ENCODE assay signal across 33 cellular contexts in genomic region chrX:52139545-52139895, GRCh38. TPM values are rescaled to one million over a fixed set of nuclear protein-coding genes. Genes with fewer than 3 reads are reported as not detected.
"Had no signal": no experiment of that assay in that cellular context is flagged by ENCODE, and none has a peak within 500 bp of the region (broad histone marks: within the 10 kb centered on the region; RNA-seq: fewer than 3 reads in every experiment).

No MANE protein-coding gene starts in this region.

- H3K9me3 ChIP-seq: adrenal gland, ascending aorta, body of pancreas, breast epithelium had no signal

- H3K4me1 ChIP-seq: adrenal gland, ascending aorta, body of pancreas, breast epithelium had no signal

- ATAC-seq: activated naive CD4-positive, alpha-beta T cell treated with anti-CD3 and anti-CD28 coated beads, Interleukin-2, amount 50 U/mL, for 72 hours; activated naive CD8-positive, alpha-beta T cell treated with anti-CD3 and anti-CD28 coated beads, Interleukin-2, amount 50 U/mL, for 24 hours; activated T-cell treated with anti-CD3 and anti-CD28 coated beads, Interleukin-2, amount 50 U/mL, for 4 hours; activated T-cell treated with anti-CD3 and anti-CD28 coated beads, Interleukin-2, amount 50 U/mL, for 72 hours; activated T-helper 17 cell treated with anti-CD3 and anti-CD28 coated beads, Interleukin-2, amount 50 U/mL, for 72 hours; body of pancreas had no signal

- H3K27me3 ChIP-seq: ascending aorta, body of pancreas, brain microvascular endothelial cell, cardiac muscle cell had no signal

- H3K36me3 ChIP-seq: adrenal gland, ascending aorta, brain microvascular endothelial cell, breast epithelium, cardiac muscle cell had no signal

- H3K4me3 ChIP-seq: adrenal gland, ascending aorta, body of pancreas, breast epithelium, cardiac muscle cell had no signal

- DNase-seq: activated effector memory CD4-positive, alpha-beta T cell treated with anti-CD3 and anti-CD28 coated beads, Interleukin-2, amount 50 U/mL, for 16 hours; activated effector memory CD4-positive, alpha-beta T cell treated with Interleukin-2 at 50 U/mL for 16 hours; activated gamma-delta T cell; activated gamma-delta T cell treated with Interleukin-2 at 50 U/mL for 16 hours; activated naive CD4-positive, alpha-beta T cell; activated naive CD4-positive, alpha-beta T cell treated with anti-CD3 and anti-CD28 coated beads for 36 hours; activated naive CD4-positive, alpha-beta T cell treated with anti-CD3 and anti-CD28 coated beads, Interleukin-2, amount 10 ng/mL, durations not matched to agents 7 days and 5 days; activated naive CD4-positive, alpha-beta T cell treated with anti-CD3 and anti-CD28 coated beads, Interleukin-2, amount 50 U/mL, for 16 hours; activated naive CD4-positive, alpha-beta T cell treated with Interleukin-2 at 50 U/mL for 16 hours; activated naive CD8-positive, alpha-beta T cell treated with anti-CD3 and anti-CD28 coated beads for 36 hours; activated naive CD8-positive, alpha-beta T cell treated with anti-CD3 and anti-CD28 coated beads, Interleukin-2, amount 10 ng/mL, durations not matched to agents 7 days and 5 days; activated naive CD8-positive, alpha-beta T cell treated with anti-CD3 and anti-CD28 coated beads, Interleukin-2, amount 50 U/mL, for 24 hours; activated T-cell treated with anti-CD3 and anti-CD28 coated beads, Interleukin-2, amount 50 U/mL, for 1 hour; activated T-cell treated with anti-CD3 and anti-CD28 coated beads, Interleukin-2, amount 50 U/mL, for 24 hours; activated T-cell treated with anti-CD3 and anti-CD28 coated beads, Interleukin-2, amount 50 U/mL, for 4 hours; activated T-cell treated with anti-CD3 and anti-CD28 coated beads, Interleukin-2, amount 50 U/mL, for 48 hours; activated T-cell treated with anti-CD3 and anti-CD28 coated beads, Interleukin-2, amount 50 U/mL, for 72 hours; amniotic stem cell; amygdala; anterior cingulate cortex; body of pancreas; brain microvascular endothelial cell; caudate nucleus; central memory CD4-positive, alpha-beta T cell; cerebellar nuclear complex had no signal

- H3K27ac ChIP-seq: adrenal gland, ascending aorta, body of pancreas, brain microvascular endothelial cell, breast epithelium, cardiac muscle cell had no signal

RNA-seq across cellular contexts. Expression of gene MAGED4, which starts 45.2 kb away (rescaled TPM):
- total RNA-seq: activated T-helper 1 cell treated with anti-CD3 and anti-CD28 coated beads, Interleukin-12 subunit alpha, Interleukin-12 subunit beta, Interleukin-2, Interleukin-4 antibody, amounts not matched to agents 30 ng/mL and 10 ng/mL and 1 ng/mL, durations not matched to agents 14 hours and 24 hours and 36 hours; activated T-helper 2 cell treated with anti-CD3 and anti-CD28 coated beads, Interferon-gamma antibody, Interleukin-2, Interleukin-4, amounts not matched to agents 10 μg/mL and 5 μg/mL and 100 μg/mL, durations not matched to agents 14 hours and 24 hours and 36 hours had no signal
